16 cellular contexts compared by ENCODE assay signal in genomic region chr5:171863928-171864327, GRCh38.
DNase-seq lines count a peak whose midpoint lies in the region; ATAC-seq and TF ChIP-seq lines count a peak whose summit lies in the region.
"Had no signal": no experiment of that assay in that cellular context is flagged by ENCODE, and none has a peak within 500 bp of the region (broad histone marks: within the 10 kb centered on the region; RNA-seq: fewer than 3 reads in every experiment).

No MANE protein-coding gene starts in this region.

- CTCF ChIA-PET in AG04449 (lab: Yijun Ruan, JAX), result interaction anchor here (0.7 kb wide), 2 partner anchors 11 to 12 kb away, joined by 3 read pairs; no protein-coding TSS in a partner anchor
- CTCF ChIA-PET in activated CD4-positive, alpha-beta memory T cell treated with anti-CD3 and anti-CD28 coated beads for 36 hours (lab: Charles Lee), result no interaction called here

- DNase-seq in AG04449 (ENCODE audit: low read depth, low spot score), result peak; percentile 85
- peak; percentile 41 to 91 for DNase-seq in cardiac fibroblast (ENCODE audit: low read depth in 2 of 2)
- DNase-seq in kidney tubule cell (ENCODE audit: low spot score), result peak; percentile 77
- DNase-seq in activated CD4-positive, alpha-beta memory T cell treated with anti-CD3 and anti-CD28 coated beads for 36 hours, result no peak
- DNase-seq in activated T-cell treated with anti-CD3 and anti-CD28 coated beads, Interleukin-2, amount 50 U/mL, for 4 hours, result no peak
- DNase-seq in mesothelial cell of epicardium (ENCODE audit: low spot score in 2 of 2, unreplicated experiment in 2 of 2), result no peak
- no peak for DNase-seq in DMS79 (lab: John Stamatoyannopoulos, UW)
- DNase-seq: activated CD4-positive, alpha-beta T cell treated with anti-CD3 and anti-CD28 coated beads, Interleukin-2, amount 10 ng/mL, durations not matched to agents 7 days and 5 days; DMS153; mesendoderm; NCI-H1436; stimulated activated CD8-positive, alpha-beta memory T cell treated with anti-CD3 and anti-CD28 coated beads, Interleukin-4, amount 100 ng/mL, for 48 hours had no signal

- ATAC-seq in HG03354 (IDR thresholded peaks at IDR 0.05; ENCODE audit: poor library complexity, severe bottlenecking, unreplicated experiment), result peak; percentile 14
- ATAC-seq in activated T-cell treated with anti-CD3 and anti-CD28 coated beads, Interleukin-2, amount 50 U/mL, for 4 hours, result no peak
- ATAC-seq: GM12878 had no signal

- POLR2A ChIA-PET in AG04449 (lab: Yijun Ruan, JAX), result interaction anchor here (0.6 kb wide), 1 partner anchor 30 kb away, joined by 3 read pairs; no protein-coding TSS in a partner anchor
- POLR2A ChIA-PET in activated CD4-positive, alpha-beta memory T cell treated with anti-CD3 and anti-CD28 coated beads for 36 hours (lab: Charles Lee), result no interaction called here

- TF ChIP-seq CTCF in AG04449 (IDR thresholded peaks at IDR 0.05; ENCODE audit: insufficient read depth, low read length, missing control alignments), result no peak
- TF ChIP-seq CTCF in cardiac fibroblast (IDR thresholded peaks at IDR 0.05; ENCODE audit: low read depth, low read length), result no peak
- TF ChIP-seq CTCF in mesothelial cell of epicardium (IDR thresholded peaks at IDR 0.05; ENCODE audit: unreplicated experiment), result no peak

- no peak overlapping the region for H3K4me3 Mint-ChIP-seq in activated CD4-positive, alpha-beta memory T cell treated with anti-CD3 and anti-CD28 coated beads for 36 hours
- no peak overlapping the region for H3K4me3 Mint-ChIP-seq in activated T-cell treated with anti-CD3 and anti-CD28 coated beads, Interleukin-2, amount 50 U/mL, for 4 hours
- no peak overlapping the region for H3K4me3 Mint-ChIP-seq in mesothelial cell of epicardium
- H3K4me3 Mint-ChIP-seq: activated CD4-positive, alpha-beta T cell treated with anti-CD3 and anti-CD28 coated beads, Interleukin-2, amount 10 ng/mL, durations not matched to agents 7 days and 5 days; activated T-helper 1 cell treated with anti-CD3 and anti-CD28 coated beads, Interleukin-12 subunit alpha, Interleukin-12 subunit beta, Interleukin-2, Interleukin-4 antibody, amounts not matched to agents 30 ng/mL and 10 ng/mL and 1 ng/mL, durations not matched to agents 14 hours and 24 hours and 36 hours; brain had no signal

- no peaks in the 10 kb centered on the region for H3K4me1 Mint-ChIP-seq in activated CD4-positive, alpha-beta memory T cell treated with anti-CD3 and anti-CD28 coated beads for 36 hours (ENCODE audit: low read depth)
- H3K4me1 Mint-ChIP-seq in activated T-cell treated with anti-CD3 and anti-CD28 coated beads, Interleukin-2, amount 50 U/mL, for 4 hours (ENCODE audit: low read depth), result peaks cover 2% of the 10 kb centered on the region
- no peaks in the 10 kb centered on the region for H3K4me1 Mint-ChIP-seq in mesothelial cell of epicardium

- no peaks in the 10 kb centered on the region for H3K27me3 Mint-ChIP-seq in activated CD4-positive, alpha-beta memory T cell treated with anti-CD3 and anti-CD28 coated beads for 36 hours
- H3K27me3 Mint-ChIP-seq in activated T-cell treated with anti-CD3 and anti-CD28 coated beads, Interleukin-2, amount 50 U/mL, for 4 hours (ENCODE audit: low read depth), result no peaks in the 10 kb centered on the region
- H3K27me3 Mint-ChIP-seq in mesothelial cell of epicardium (ENCODE audit: low read depth), result no peaks in the 10 kb centered on the region
- H3K27me3 Mint-ChIP-seq: activated CD4-positive, alpha-beta T cell treated with anti-CD3 and anti-CD28 coated beads, Interleukin-2, amount 10 ng/mL, durations not matched to agents 7 days and 5 days; brain had no signal

- H3K36me3 Mint-ChIP-seq in activated CD4-positive, alpha-beta memory T cell treated with anti-CD3 and anti-CD28 coated beads for 36 hours, result peaks cover 32% of the 10 kb centered on the region
- peaks cover 35% of the 10 kb centered on the region for H3K36me3 Mint-ChIP-seq in activated T-cell treated with anti-CD3 and anti-CD28 coated beads, Interleukin-2, amount 50 U/mL, for 4 hours (ENCODE audit: insufficient read depth)
- H3K36me3 Mint-ChIP-seq in mesothelial cell of epicardium, result peaks cover 16% of the 10 kb centered on the region

- no peak overlapping the region for H3K27ac Mint-ChIP-seq in activated CD4-positive, alpha-beta memory T cell treated with anti-CD3 and anti-CD28 coated beads for 36 hours
- H3K27ac Mint-ChIP-seq in mesothelial cell of epicardium, result no peak overlapping the region
- H3K27ac Mint-ChIP-seq: activated CD4-positive, alpha-beta T cell treated with anti-CD3 and anti-CD28 coated beads, Interleukin-2, amount 10 ng/mL, durations not matched to agents 7 days and 5 days; activated T-helper 1 cell treated with anti-CD3 and anti-CD28 coated beads, Interleukin-12 subunit alpha, Interleukin-12 subunit beta, Interleukin-2, Interleukin-4 antibody, amounts not matched to agents 30 ng/mL and 10 ng/mL and 1 ng/mL, durations not matched to agents 14 hours and 24 hours and 36 hours; brain had no signal

- no peak overlapping the region for H3K4me3 ChIP-seq in AG04449 (ENCODE audit: low read depth, low read length)
- no peak overlapping the region for H3K4me3 ChIP-seq in cardiac fibroblast (replicated peaks in 1 of 2; ENCODE audit: low read depth in 2 of 2, low read length in 2 of 2)
- H3K4me3 ChIP-seq: GM12878 had no signal

- H3K9me3 Mint-ChIP-seq in activated CD4-positive, alpha-beta memory T cell treated with anti-CD3 and anti-CD28 coated beads for 36 hours, result no peaks in the 10 kb centered on the region
- H3K9me3 Mint-ChIP-seq in activated T-cell treated with anti-CD3 and anti-CD28 coated beads, Interleukin-2, amount 50 U/mL, for 4 hours, result no peaks in the 10 kb centered on the region
- no peaks in the 10 kb centered on the region for H3K9me3 Mint-ChIP-seq in mesothelial cell of epicardium
- H3K9me3 Mint-ChIP-seq: activated CD4-positive, alpha-beta T cell treated with anti-CD3 and anti-CD28 coated beads, Interleukin-2, amount 10 ng/mL, durations not matched to agents 7 days and 5 days; activated T-helper 1 cell treated with anti-CD3 and anti-CD28 coated beads, Interleukin-12 subunit alpha, Interleukin-12 subunit beta, Interleukin-2, Interleukin-4 antibody, amounts not matched to agents 30 ng/mL and 10 ng/mL and 1 ng/mL, durations not matched to agents 14 hours and 24 hours and 36 hours; brain had no signal

- intact Hi-C loops in activated CD4-positive, alpha-beta memory T cell treated with anti-CD3 and anti-CD28 coated beads for 36 hours (cut with micrococcal nuclease), result no loop called here

Comparison
In these comparisons a context has a peak if more than half of its experiments do, and no peak if none do; other contexts are left out.
1. DNase-seq: peak in AG04449 (single experiment), cardiac fibroblast (2 of 2) and kidney tubule cell (single experiment); none in activated CD4-positive, alpha-beta memory T cell treated with anti-CD3 and anti-CD28 coated beads for 36 hours (single experiment), activated T-cell treated with anti-CD3 and anti-CD28 coated beads, Interleukin-2, amount 50 U/mL, for 4 hours (single experiment), mesothelial cell of epicardium (0 of 2) and DMS79 (single experiment).